In genomic region chr1:39540504-39541031, GRCh38 we compare ENCODE assay signal across 10 cellular contexts. TPM values are rescaled to one million over a fixed set of nuclear protein-coding genes. Genes with fewer than 3 reads are reported as not detected.
DNase-seq lines count a peak whose midpoint lies in the region; ATAC-seq, FAIRE-seq and TF ChIP-seq lines count a peak whose summit lies in the region.
"Had no signal": no experiment of that assay in that cellular context is flagged by ENCODE, and none has a peak within 500 bp of the region (broad histone marks: within the 10 kb centered on the region; RNA-seq: fewer than 3 reads in every experiment).

No MANE protein-coding gene starts in this region.

- H3K27ac Mint-ChIP-seq in naive B cell, result peak overlapping the region in 5 of 6 donors; percentile 3 to 96 (median 51)

- FAIRE-seq in D721Med (lab: Jason Lieb, UNC), result no peak

- no peak for ATAC-seq in naive B cell (ENCODE audit: low read depth in 2 of 2)
- ATAC-seq in HG02973 (IDR thresholded peaks at IDR 0.05; ENCODE audit: unreplicated experiment), result no peak

- H3K4me1 Mint-ChIP-seq in naive B cell, result peaks cover 19 to 38% (median 32%) of the 10 kb centered on the region in 3 donors

- peaks cover 0 to 34% (median 12%) of the 10 kb centered on the region in 7 donors for H3K9me3 Mint-ChIP-seq in naive B cell
- H3K9me3 Mint-ChIP-seq: CD4-positive, alpha-beta memory T cell had no signal

- TF ChIP-seq CTCF in AG10803 (conservative IDR thresholded peaks at IDR 0.05; ENCODE audit: low read length), result no peak
- TF ChIP-seq CTCF in D721Med (IDR thresholded peaks at IDR 0.05; ENCODE audit: insufficient read depth, missing control alignments), result no peak

- peak; percentile 29 for DNase-seq in AG10803 (ENCODE audit: low read depth)
- peak; percentile 1 to 35 for DNase-seq in NOMO-1 (lab: John Stamatoyannopoulos, UW; ENCODE audit: unreplicated experiment in 2 of 2)
- peak; percentile 99 for DNase-seq in fibroblast of gingiva (ENCODE audit: low read depth)
- no peak for DNase-seq in naive B cell
- no peak for DNase-seq in cerebellum (ENCODE audit: low spot score)
- DNase-seq in DMS 273 treated with DMSO at 0.1 percent for 48 hours (lab: John Stamatoyannopoulos, UW), result no peak
- DNase-seq in D721Med (ENCODE audit: insufficient read length, low spot score), result no peak
- DNase-seq: CD4-positive, alpha-beta memory T cell; NCI-H146 had no signal

- H3K4me3 ChIP-seq in AG10803 (ENCODE audit: low read length), result no peak overlapping the region

- H3K27me3 Mint-ChIP-seq in naive B cell, result no peaks in the 10 kb centered on the region
- H3K27me3 Mint-ChIP-seq: CD4-positive, alpha-beta memory T cell had no signal

- peaks cover 18 to 22% of the 10 kb centered on the region in 2 donors for H3K36me3 Mint-ChIP-seq in naive B cell

- peak overlapping the region in 2 of 8 donors; percentile 12 to 67 for H3K4me3 Mint-ChIP-seq in naive B cell
- H3K4me3 Mint-ChIP-seq: CD4-positive, alpha-beta memory T cell had no signal

RNA-seq across cellular contexts. Expression of gene PABPC4, which starts 36.0 kb away (rescaled TPM):
- 10 to 100 TPM in 5 of 6 donors, 1 to 10 TPM in 1; 8.0 to 32.3 (median 15.9) TPM for polyA plus RNA-seq in naive B cell (ENCODE audit: low read depth in 6 of 6)
- total RNA-seq in cerebellum, result 79.6 TPM

RNA-seq across cellular contexts. Expression of gene BMP8A, which starts 49.1 kb away (rescaled TPM):
- polyA plus RNA-seq in naive B cell (ENCODE audit: low read depth in 6 of 6), result 1 to 10 TPM in 1 of 6 donors, under 1 TPM in 1, not detected in 4; 0.95 to 1.3 TPM
- 0.27 TPM for total RNA-seq in cerebellum
- total RNA-seq: CD4-positive, alpha-beta memory T cell had no signal
- polyA plus RNA-seq: CD4-positive, alpha-beta memory T cell had no signal

Comparison
In these comparisons a context has a peak if more than half of its experiments do, and no peak if none do; other contexts are left out.
1. DNase-seq: peak in AG10803 (single experiment), NOMO-1 (2 of 2) and fibroblast of gingiva (single experiment); none in naive B cell (single experiment), cerebellum (single experiment), DMS 273 treated with DMSO at 0.1 percent for 48 hours (single experiment) and D721Med (single experiment).